10 cellular contexts compared by ENCODE assay signal in the genomic region with DNA sequence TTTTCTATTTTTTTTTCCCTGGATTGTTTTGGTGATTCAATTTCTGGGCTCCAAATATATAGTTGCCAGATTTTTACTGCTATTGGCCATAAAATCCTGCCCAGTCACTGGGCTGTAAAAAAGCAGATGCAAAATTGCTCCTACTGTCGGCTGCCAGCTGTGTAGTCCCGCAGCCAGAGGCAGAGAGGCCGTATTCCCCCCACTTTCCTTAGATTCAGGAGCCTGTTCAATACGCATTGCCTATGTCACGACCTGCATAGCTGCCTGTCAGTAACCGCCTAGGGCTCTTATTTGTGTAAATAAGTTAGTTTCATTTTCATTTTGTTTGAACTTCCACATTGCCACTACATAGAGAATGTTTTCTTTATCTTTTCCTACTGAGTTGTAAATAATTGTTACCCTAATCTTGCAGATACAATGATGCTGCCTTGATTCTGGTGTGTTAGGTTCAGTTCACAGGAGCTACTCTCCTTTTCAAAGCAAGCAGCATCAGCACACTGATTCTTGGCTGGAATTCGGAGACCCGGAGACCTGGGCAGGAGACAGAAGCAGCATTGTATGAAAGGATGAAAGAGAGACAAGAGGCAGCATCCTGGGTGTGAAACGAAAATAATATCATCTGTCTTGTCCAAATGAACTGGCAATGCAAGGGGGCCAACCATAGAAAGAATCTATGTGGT. TPM values are rescaled to one million over a fixed set of nuclear protein-coding genes. Genes with fewer than 3 reads are reported as not detected.
DNase-seq lines count a peak whose midpoint lies in the region; ATAC-seq, FAIRE-seq and TF ChIP-seq lines count a peak whose summit lies in the region.
"Had no signal": no experiment of that assay in that cellular context is flagged by ENCODE, and none has a peak within 500 bp of the region (broad histone marks: within the 10 kb centered on the region; RNA-seq: fewer than 3 reads in every experiment).

No MANE protein-coding gene starts in this region.

- peaks cover 7% of the 10 kb centered on the region; the same call in 2 of the 3 replicates for H3K4me1 Mint-ChIP-seq in GM23338

- H3K4me1 ChIP-seq in GM23338 (ENCODE audit: insufficient read depth) (no peaks in the 10 kb centered on the region), HepG2 (ENCODE audit: insufficient read depth, low read length) (no peaks in the 10 kb centered on the region), transverse colon (peaks cover 0 to 15% (median 9%) of the 10 kb centered on the region in 4 donors)

- H4K20me1 ChIP-seq in GM23338 (replicated peaks; ENCODE audit: insufficient read depth): no peaks in the 10 kb centered on the region
- H4K20me1 ChIP-seq in HepG2 (ENCODE audit: insufficient read depth, low read length): no peaks in the 10 kb centered on the region

- DNase-seq in NCI-H510A treated with DMSO at 0.1 percent for 48 hours (lab: John Stamatoyannopoulos, UW): peak; percentile 2
- DNase-seq in NCI-H510A (lab: John Stamatoyannopoulos, UW): no peak
- DNase-seq in GM23338 (ENCODE audit: low spot score): peak; percentile 37
- DNase-seq in NCI-H146 (lab: John Stamatoyannopoulos, UW): peak; percentile 38
- DNase-seq in T47D (ENCODE audit: low read depth in 1 of 2, low spot score in 1 of 2): peak; percentile 35 to 50
- no peak for DNase-seq in HepG2 (ENCODE audit: low spot score)
- peak; percentile 11 for DNase-seq in transverse colon
- DNase-seq in cerebellum (ENCODE audit: low spot score): no peak

- CTCF ChIA-PET in HepG2 (lab: Yijun Ruan, JAX; ENCODE audit: low intra/inter-chr PET ratio, low total read pairs): no interaction called here

- no peak overlapping the region; the same call in 1 of the 2 replicates for H3K4me2 ChIP-seq in GM23338
- H3K4me2 ChIP-seq in HepG2 (ENCODE audit: low read depth, low read length): peak overlapping the region; percentile 68

- WGBS in HepG2 (ENCODE audit: low lambda C conversion rate): 2% methylated on average over 9 of the region's 9 CpGs
- 15 to 26% methylated on average over 3 to 9 of the region's 9 CpGs for WGBS in transverse colon (ENCODE audit: low coverage in 1 of 2), 2 donors

- TF ChIP-seq POLR2A in HepG2 (IDR thresholded peaks at IDR 0.05; ENCODE audit: insufficient read depth in 1 of 2, low read depth in 2 of 2, low read length in 2 of 2): no peak
- no peak for TF ChIP-seq POLR2A in transverse colon (IDR thresholded peaks at IDR 0.05)

- H3F3A ChIP-seq in GM23338 (replicated peaks; ENCODE audit: low read depth): no peaks in the 10 kb centered on the region

- H3K36me3 ChIP-seq in GM23338 (ENCODE audit: insufficient read depth) (no peaks in the 10 kb centered on the region), HepG2 (replicated peaks in 1 of 2; ENCODE audit: control insufficient read depth in 1 of 2, insufficient read depth in 2 of 2, low read length in 2 of 2) (no peaks in the 10 kb centered on the region), transverse colon (no peaks in the 10 kb centered on the region)
- H3K36me3 ChIP-seq: cardiac muscle cell had no signal

- peaks cover 30% of the 10 kb centered on the region for H3K9me3 Mint-ChIP-seq in GM23338

- no peak overlapping the region for H3K4me3 ChIP-seq in GM23338
- H3K4me3 ChIP-seq in HepG2 (replicated peaks in 1 of 3; ENCODE audit: insufficient read depth in 1 of 3, low read depth in 2 of 3, low read length in 3 of 3): peak overlapping the region in 2 of 3 experiments; percentile 29 to 43; a peak in 3 of 6 replicates
- H3K4me3 ChIP-seq in transverse colon: peak overlapping the region; percentile 19 to 40 (median 26)
- H3K4me3 ChIP-seq: cardiac muscle cell had no signal

- TF ChIP-seq EP300 in HepG2 (IDR thresholded peaks at IDR 0.05; ENCODE audit: low read depth in 2 of 2, low read length in 2 of 2) (no peak), HepG2 (CRISPR knock-in tag; IDR thresholded peaks at IDR 0.05; ENCODE audit: borderline replicate concordance) (no peak), transverse colon (IDR thresholded peaks at IDR 0.05; ENCODE audit: low read depth) (no peak)

- no peaks in the 10 kb centered on the region for H3K9me2 ChIP-seq in GM23338 (ENCODE audit: insufficient read depth)

- H3K36me3 Mint-ChIP-seq in GM23338 (ENCODE audit: low read depth): peaks cover 12% of the 10 kb centered on the region; the same call in 2 of the 3 replicates

- POLR2A ChIA-PET in HepG2 (lab: Yijun Ruan, JAX): no interaction called here

- H2AFZ ChIP-seq in GM23338: peak overlapping the region; percentile 87; the same call in 1 of the 2 replicates
- H2AFZ ChIP-seq in HepG2 (ENCODE audit: low read length): peak overlapping the region; percentile 39

- FAIRE-seq in HepG2 (lab: Jason Lieb, UNC): no peak
- FAIRE-seq: G401.6 had no signal

- H3K27ac ChIP-seq in GM23338 (ENCODE audit: low read depth): no peak overlapping the region
- H3K27ac ChIP-seq in HepG2 (ENCODE audit: extremely low read length, insufficient read depth, low read length): no peak overlapping the region
- H3K27ac ChIP-seq in transverse colon: peak overlapping the region; percentile 30 to 60 (median 42)
- H3K27ac ChIP-seq: cardiac muscle cell had no signal

- in situ Hi-C loops in T47D (cut with HindIII; ENCODE audit: low pct_unique_long_range_greater_than_20kb, low sequenced_read_pairs) (no loop called here), HepG2 (cut with HindIII; ENCODE audit: extremely low pct_ligation_motif_present, low pct_unique_long_range_greater_than_20kb) (no loop called here), transverse colon (cut with MboI; ENCODE audit: low pct_ligation_motif_present in 1 of 4, low pct_unique_long_range_greater_than_20kb in 1 of 4, low sequenced_read_pairs in 3 of 4) (no loop called here)

- no TSS peak for BruUV-seq in HepG2 (replicated peaks; lab: Mats Ljungman, UMichigan)

- no peaks in the 10 kb centered on the region for H3K79me2 ChIP-seq in GM23338 (replicated peaks; ENCODE audit: insufficient read depth)
- no peaks in the 10 kb centered on the region for H3K79me2 ChIP-seq in HepG2 (ENCODE audit: insufficient read depth, low read length)

- H3K27ac Mint-ChIP-seq in GM23338: no peak overlapping the region

- H3K27me3 ChIP-seq in GM23338 (ENCODE audit: insufficient read depth): no peaks in the 10 kb centered on the region
- no peaks in the 10 kb centered on the region; a peak in 1 of 5 replicates for H3K27me3 ChIP-seq in HepG2 (ENCODE audit: control insufficient read depth in 1 of 2, insufficient read depth in 2 of 2, low read length in 2 of 2)
- no peaks in the 10 kb centered on the region for H3K27me3 ChIP-seq in transverse colon
- H3K27me3 ChIP-seq: cardiac muscle cell had no signal

- TF ChIP-seq CTCF in GM23338 (conservative IDR thresholded peaks at IDR 0.05; ENCODE audit: low read depth in 2 of 2) (no peak), HepG2 (CRISPR knock-in tag; IDR thresholded peaks at IDR 0.05) (no peak), transverse colon (IDR thresholded peaks at IDR 0.05) (no peak)

- H3K9me3 ChIP-seq in HepG2 (ENCODE audit: low read length) (no peaks in the 10 kb centered on the region), transverse colon (no peaks in the 10 kb centered on the region)

- peaks cover 8% of the 10 kb centered on the region for H3K27me3 Mint-ChIP-seq in GM23338 (ENCODE audit: insufficient read depth, low read depth, poor library complexity)

- intact Hi-C loops in HepG2 (cut with micrococcal nuclease; ENCODE audit: unreplicated experiment): no loop called here
- intact Hi-C loops in transverse colon (cut with DNase I; ENCODE audit: low total_unique reads): no loop called here

- H3K4me3 Mint-ChIP-seq in GM23338: no peak overlapping the region

- TF ChIP-seq RAD21 in HepG2 (CRISPR knock-in tag; IDR thresholded peaks at IDR 0.05): no peak

- H3K9ac ChIP-seq in HepG2 (ENCODE audit: insufficient read depth, low read depth, low read length): no peak overlapping the region

- peak; percentile 72 for ATAC-seq in GM23338
- ATAC-seq in HepG2: peak; percentile 84

TF ChIP-seq in GM23338, 12 proteins besides CTCF, POLR2A, EP300 and RAD21 (continues in another document):
- TF ChIP-seq EZH2phosphoT487 (IDR thresholded peaks at IDR 0.05; ENCODE audit: unreplicated experiment) (no peak), ZNF114 (CRISPR knock-in tag; IDR thresholded peaks at IDR 0.05) (no peak), STAT1 (IDR thresholded peaks at IDR 0.05; ENCODE audit: unreplicated experiment) (no peak), CREB1 (CRISPR knock-in tag; IDR thresholded peaks at IDR 0.05; ENCODE audit: low read depth) (no peak)

RNA-seq across cellular contexts. Expression of a gene that starts 46.0 kb away (rescaled TPM):
- total RNA-seq in GM23338 (2014; rRNA removed; shearing (Covaris generic)): 32.3 and 33.0 TPM in 2 replicates
- polyA plus RNA-seq in GM23338 (2016; fragmentation: Nextera tagmentation; extraction: Ambion mirVana) (12.6 TPM in 2 replicates), HepG2 (2011; rRNA removed) (not detected in 2 replicates)
- total RNA-seq in HepG2 (2016; rRNA removed; fragmentation: Illumina TruSeq; extraction: Trizol) (0.27 and 0.70 TPM in 2 replicates), transverse colon (1 to 10 TPM; 4.8 to 9.0 (median 7.8) TPM), cerebellum (11.4 TPM)
- total RNA-seq in HepG2 (2016; cell fraction: cytosol; rRNA removed; fragmentation: Illumina TruSeq; extraction: Trizol; ENCODE audit: low read depth): 0.09 and 0.10 TPM in 2 replicates
- 0.17 and 0.28 TPM in 2 replicates for total RNA-seq in HepG2 (2016; cell fraction: insoluble cytoplasmic fraction; rRNA removed; fragmentation: Illumina TruSeq; extraction: Trizol)
- total RNA-seq in HepG2 (2016; cell fraction: membrane; rRNA removed; fragmentation: Illumina TruSeq; extraction: Trizol): 0.14 and 0.15 TPM in 2 replicates
- 0.34 TPM in 1 of 2 replicates, not detected in the other for total RNA-seq in HepG2 (2016; cell fraction: nucleus; rRNA removed; fragmentation: Illumina TruSeq; extraction: Trizol)
- polyA plus RNA-seq in HepG2 (2011; cell fraction: cytosol; rRNA removed): 0.01 TPM in 1 of 2 replicates, not detected in the other
- not detected in 2 replicates for polyA plus RNA-seq in HepG2 (2011; cell fraction: nucleus; rRNA removed)
- not detected in 2 replicates for polyA plus RNA-seq in HepG2 (2012)
- 0.17 TPM in 1 of 2 replicates, not detected in the other for polyA plus RNA-seq in HepG2 (2016; cell fraction: cytosol; fragmentation: Illumina TruSeq; extraction: Trizol; ENCODE audit: low read depth)
- 0.21 and 0.84 TPM in 2 replicates for polyA plus RNA-seq in HepG2 (2016; cell fraction: insoluble cytoplasmic fraction; fragmentation: Illumina TruSeq; extraction: Trizol; ENCODE audit: low read depth)
- 0.05 and 0.48 TPM in 2 replicates for polyA plus RNA-seq in HepG2 (2016; cell fraction: membrane; fragmentation: Illumina TruSeq; extraction: Trizol; ENCODE audit: low read depth)
- 0.13 and 0.42 TPM in 2 replicates for polyA plus RNA-seq in HepG2 (2016; cell fraction: nucleus; fragmentation: Illumina TruSeq; extraction: Trizol; ENCODE audit: insufficient read depth, low read depth)
- 12.2 TPM in 1 of 2 replicates, not detected in the other for polyA minus RNA-seq in HepG2 (2011; rRNA and poly(A)+ RNA removed; ENCODE audit: low replicate concordance)
- not detected in 2 replicates for polyA minus RNA-seq in HepG2 (2011; cell fraction: cytosol; rRNA and poly(A)+ RNA removed)
- not detected in 2 replicates for polyA minus RNA-seq in HepG2 (2011; cell fraction: nucleus; rRNA and poly(A)+ RNA removed)

Comparison
In these comparisons a context has a peak if more than half of its experiments do, and no peak if none do; other contexts are left out.
1. DNase-seq: peak in NCI-H510A treated with DMSO at 0.1 percent for 48 hours (single experiment), GM23338 (single experiment), NCI-H146 (single experiment), T47D (2 of 2) and transverse colon (single experiment); none in NCI-H510A (single experiment), HepG2 (single experiment) and cerebellum (single experiment).
2. H3K27ac ChIP-seq: peak in transverse colon (4 of 4); none in GM23338 (single experiment) and HepG2 (single experiment).